18 cellular contexts compared by ENCODE assay signal in the genomic region with DNA sequence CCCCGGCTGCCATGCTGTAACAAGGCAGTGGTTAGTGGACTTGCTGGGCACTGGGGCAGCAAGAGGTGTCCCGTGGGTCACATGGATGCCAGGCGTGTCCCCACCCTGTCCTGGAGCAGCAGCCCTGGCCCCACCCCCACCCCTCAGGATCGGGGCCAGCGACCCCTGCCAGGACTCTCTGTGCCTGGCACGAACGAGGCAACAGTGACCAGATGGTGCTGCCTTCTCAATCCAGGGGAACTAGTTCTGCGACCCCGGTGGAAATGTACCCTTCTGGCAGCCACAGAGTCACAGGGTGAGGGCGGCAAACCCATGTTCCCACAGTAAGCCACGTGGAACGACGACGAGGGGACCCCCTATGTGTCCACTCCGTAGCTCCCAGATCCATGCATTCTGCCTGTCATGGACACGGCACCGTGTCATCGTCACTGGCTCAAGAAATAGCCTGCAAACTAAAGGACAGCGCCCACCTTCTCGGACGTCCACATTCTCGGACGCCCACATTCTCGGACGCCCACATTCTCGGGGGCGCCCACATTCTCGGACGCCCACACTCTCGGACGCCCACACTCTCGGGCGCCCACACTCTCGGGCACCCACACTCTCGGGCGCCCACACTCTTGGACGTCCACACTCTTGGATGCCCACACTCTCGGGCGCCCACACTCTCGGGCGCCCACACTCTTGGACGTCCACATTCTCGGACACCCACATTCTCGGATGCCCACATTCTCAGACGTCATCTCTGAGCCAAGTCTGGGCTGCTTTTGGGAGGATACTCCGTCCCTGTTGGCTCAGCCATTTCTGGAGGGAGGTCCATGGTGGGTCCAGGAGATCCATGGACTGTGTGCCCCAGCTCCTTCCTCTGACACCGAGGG. TPM values are rescaled to one million over a fixed set of nuclear protein-coding genes. Genes with fewer than 3 reads are reported as not detected.
A peak's percentile ranks its signal among the peaks of the same experiment; 100 is the strongest.
DNase-seq lines count a peak whose midpoint lies in the region; ATAC-seq, FAIRE-seq and TF ChIP-seq lines count a peak whose summit lies in the region.
"Had no signal": no experiment of that assay in that cellular context is flagged by ENCODE, and none has a peak within 500 bp of the region (broad histone marks: within the 10 kb centered on the region; RNA-seq: fewer than 3 reads in every experiment).

No MANE protein-coding gene starts in this region.

- no TSS peak for BruUV-seq in HepG2 (replicated peaks; lab: Mats Ljungman, UMichigan)

- WGBS in HepG2 (ENCODE audit: low lambda C conversion rate): 29% methylated on average over 34 of the region's 47 CpGs
- WGBS in spleen, 5 donors: 84 to 92% (median 91%) methylated on average over 39 to 47 of the region's 47 CpGs
- WGBS in small intestine, 3 donors: 83 to 86% (median 86%) methylated on average over 47 of the region's 47 CpGs

- no peaks in the 10 kb centered on the region for H4K20me1 ChIP-seq in HepG2 (ENCODE audit: insufficient read depth, low read length)

- H3K4me2 ChIP-seq in HepG2 (ENCODE audit: low read depth, low read length): no peak overlapping the region
- H3K4me2 ChIP-seq: A549 had no signal

- H3K27ac Mint-ChIP-seq in activated naive CD4-positive, alpha-beta T cell treated with anti-CD3 and anti-CD28 coated beads, Interleukin-2, amount 10 ng/mL, durations not matched to agents 7 days and 5 days: no peak overlapping the region

- no peak for ATAC-seq in RWPE2 (ENCODE audit: low read depth)
- ATAC-seq in HepG2: no peak
- ATAC-seq: A549, GM12878 had no signal

- no peak overlapping the region for H2AFZ ChIP-seq in HepG2 (ENCODE audit: low read length)

- intact Hi-C loops in HepG2 (cut with micrococcal nuclease; ENCODE audit: unreplicated experiment): no loop called here
- intact Hi-C loops in spleen (cut with DNase I; ENCODE audit: low total_unique reads): no loop called here

- H3K79me2 ChIP-seq in HepG2 (ENCODE audit: insufficient read depth, low read length): no peaks in the 10 kb centered on the region

- H3K27ac ChIP-seq in RWPE2 (ENCODE audit: poor library complexity, severe bottlenecking): no peak overlapping the region
- no peak overlapping the region for H3K27ac ChIP-seq in HepG2 (ENCODE audit: extremely low read length, insufficient read depth, low read length)
- no peak overlapping the region for H3K27ac ChIP-seq in spleen
- H3K27ac ChIP-seq in small intestine (ENCODE audit: low read depth in 1 of 2, low read length in 1 of 2): no peak overlapping the region
- H3K27ac ChIP-seq: A549 had no signal

- no peak overlapping the region for H3K4me3 Mint-ChIP-seq in activated naive CD4-positive, alpha-beta T cell treated with anti-CD3 and anti-CD28 coated beads, Interleukin-2, amount 10 ng/mL, durations not matched to agents 7 days and 5 days

- no peak for TF ChIP-seq RAD21 in HepG2 (CRISPR knock-in tag; IDR thresholded peaks at IDR 0.05)

- POLR2A ChIA-PET in HepG2 (lab: Yijun Ruan, JAX): no interaction called here

- no peaks in the 10 kb centered on the region for H3K27me3 ChIP-seq in RWPE2 (ENCODE audit: insufficient read depth, poor library complexity, severe bottlenecking)
- peaks cover 3 to 74% of the 10 kb centered on the region in 2 experiments; a peak in 3 of 5 replicates for H3K27me3 ChIP-seq in HepG2 (ENCODE audit: control insufficient read depth in 1 of 2, insufficient read depth in 2 of 2, low read length in 2 of 2)
- peaks cover 0 to 71% (median 0%) of the 10 kb centered on the region in 7 donors for H3K27me3 ChIP-seq in spleen (replicated peaks in 1 of 7)
- peaks cover 0 to 7% of the 10 kb centered on the region in 2 donors for H3K27me3 ChIP-seq in small intestine (ENCODE audit: control insufficient read depth in 2 of 2, insufficient read depth in 2 of 2, low read length in 2 of 2)

- DNase-seq in activated naive CD4-positive, alpha-beta T cell treated with anti-CD3 and anti-CD28 coated beads, Interleukin-2, amount 10 ng/mL, durations not matched to agents 7 days and 5 days: peak; percentile 14
- no peak for DNase-seq in activated naive CD4-positive, alpha-beta T cell treated with anti-CD3 and anti-CD28 coated beads, Interleukin-2, amount 50 U/mL, for 16 hours
- peak; percentile 47 for DNase-seq in RWPE2 (ENCODE audit: low spot score)
- no peak for DNase-seq in HepG2 (ENCODE audit: low spot score)
- peak; percentile 45 for DNase-seq in spleen
- DNase-seq in AG20443 (ENCODE audit: low spot score): no peak
- DNase-seq in small intestine: no peak
- DNase-seq: C1 segment of cervical spinal cord, DND-41, NCI-H1105, NCI-H1694, NCI-H510A treated with DMSO at 0.1 percent for 48 hours had no signal

- H3K9me3 ChIP-seq in RWPE2 (ENCODE audit: severe bottlenecking) (no peaks in the 10 kb centered on the region), HepG2 (ENCODE audit: low read length) (peaks cover 1% of the 10 kb centered on the region; the same call in 1 of the 2 replicates), spleen (peaks cover 0 to 7% (median 6%) of the 10 kb centered on the region in 8 donors), small intestine (ENCODE audit: control insufficient read depth, low read depth) (no peaks in the 10 kb centered on the region)
- H3K9me3 ChIP-seq: A549, HAP-1 had no signal

- H3K4me3 ChIP-seq in RWPE2 (ENCODE audit: severe bottlenecking) (no peak overlapping the region), HepG2 (replicated peaks in 1 of 3; ENCODE audit: insufficient read depth in 1 of 3, low read depth in 2 of 3, low read length in 3 of 3) (no peak overlapping the region), spleen (no peak overlapping the region), small intestine (ENCODE audit: low read depth in 1 of 2, low read length in 2 of 2) (no peak overlapping the region)
- H3K4me3 ChIP-seq: A549, GM12878, HAP-1 had no signal

- CTCF ChIA-PET in activated naive CD4-positive, alpha-beta T cell treated with anti-CD3 and anti-CD28 coated beads, Interleukin-2, amount 10 ng/mL, durations not matched to agents 7 days and 5 days (lab: Charles Lee): no interaction called here
- CTCF ChIA-PET in HepG2 (lab: Yijun Ruan, JAX; ENCODE audit: low intra/inter-chr PET ratio, low total read pairs): no interaction called here

- TF ChIP-seq POLR2A in HepG2 (IDR thresholded peaks at IDR 0.05; ENCODE audit: insufficient read depth in 1 of 2, low read depth in 2 of 2, low read length in 2 of 2) (no peak), spleen (IDR thresholded peaks at IDR 0.05) (no peak)

- no peak for TF ChIP-seq EP300 in HepG2 (IDR thresholded peaks at IDR 0.05; ENCODE audit: low read depth in 2 of 2, low read length in 2 of 2)
- no peak for TF ChIP-seq EP300 in HepG2 (CRISPR knock-in tag; IDR thresholded peaks at IDR 0.05; ENCODE audit: borderline replicate concordance)

- FAIRE-seq in HepG2 (lab: Jason Lieb, UNC) (no peak), small intestine (lab: Jason Lieb, UNC) (no peak)
- FAIRE-seq: A549, G401.6, GM12878 had no signal

- in situ Hi-C loops in HepG2 (cut with HindIII; ENCODE audit: extremely low pct_ligation_motif_present, low pct_unique_long_range_greater_than_20kb): no loop called here

- no peak overlapping the region for H3K9ac ChIP-seq in HepG2 (ENCODE audit: insufficient read depth, low read depth, low read length)

- no peak for TF ChIP-seq CTCF in RWPE2 (IDR thresholded peaks at IDR 0.05; ENCODE audit: poor library complexity, severe bottlenecking)
- no peak for TF ChIP-seq CTCF in HepG2 (CRISPR knock-in tag; IDR thresholded peaks at IDR 0.05)
- no peak for TF ChIP-seq CTCF in spleen (IDR thresholded peaks at IDR 0.05 in 8 of 11, conservative IDR thresholded peaks at IDR 0.05 in 3 of 11)

- H3K9me3 Mint-ChIP-seq in activated naive CD4-positive, alpha-beta T cell treated with anti-CD3 and anti-CD28 coated beads, Interleukin-2, amount 10 ng/mL, durations not matched to agents 7 days and 5 days: peaks cover 6% of the 10 kb centered on the region

- no peaks in the 10 kb centered on the region for H3K4me1 ChIP-seq in RWPE2 (ENCODE audit: insufficient read depth, poor library complexity, severe bottlenecking)
- H3K4me1 ChIP-seq in HepG2 (ENCODE audit: insufficient read depth, low read length): no peaks in the 10 kb centered on the region
- H3K4me1 ChIP-seq in spleen: peaks cover 0 to 8% (median 0%) of the 10 kb centered on the region in 6 donors
- no peaks in the 10 kb centered on the region for H3K4me1 ChIP-seq in small intestine (ENCODE audit: control insufficient read depth in 2 of 2, insufficient read depth in 1 of 2, low read depth in 1 of 2, low read length in 1 of 2)
- H3K4me1 ChIP-seq: A549, HAP-1 had no signal

- H3K27me3 Mint-ChIP-seq in activated naive CD4-positive, alpha-beta T cell treated with anti-CD3 and anti-CD28 coated beads, Interleukin-2, amount 10 ng/mL, durations not matched to agents 7 days and 5 days: peaks cover 13% of the 10 kb centered on the region

- no peaks in the 10 kb centered on the region for H3K4me1 Mint-ChIP-seq in activated naive CD4-positive, alpha-beta T cell treated with anti-CD3 and anti-CD28 coated beads, Interleukin-2, amount 10 ng/mL, durations not matched to agents 7 days and 5 days

- no peaks in the 10 kb centered on the region for H3K36me3 ChIP-seq in RWPE2 (ENCODE audit: low read depth)
- no peaks in the 10 kb centered on the region for H3K36me3 ChIP-seq in HepG2 (replicated peaks in 1 of 2; ENCODE audit: control insufficient read depth in 1 of 2, insufficient read depth in 2 of 2, low read length in 2 of 2)
- H3K36me3 ChIP-seq in spleen: no peaks in the 10 kb centered on the region
- H3K36me3 ChIP-seq in small intestine (ENCODE audit: control insufficient read depth in 2 of 2, insufficient read depth in 2 of 2, low read length in 2 of 2): no peaks in the 10 kb centered on the region
- H3K36me3 ChIP-seq: HAP-1 had no signal

- H3K36me3 Mint-ChIP-seq in activated naive CD4-positive, alpha-beta T cell treated with anti-CD3 and anti-CD28 coated beads, Interleukin-2, amount 10 ng/mL, durations not matched to agents 7 days and 5 days: no peaks in the 10 kb centered on the region

RNA-seq across cellular contexts. Expression of a gene that starts 19.6 kb away (rescaled TPM):
- not detected in 2 replicates for total RNA-seq in HepG2 (2016; rRNA removed; fragmentation: Illumina TruSeq; extraction: Trizol)
- total RNA-seq in HepG2 (2016; cell fraction: cytosol; rRNA removed; fragmentation: Illumina TruSeq; extraction: Trizol; ENCODE audit: low read depth): not detected in 2 replicates
- not detected in 2 replicates for total RNA-seq in HepG2 (2016; cell fraction: insoluble cytoplasmic fraction; rRNA removed; fragmentation: Illumina TruSeq; extraction: Trizol)
- total RNA-seq in HepG2 (2016; cell fraction: membrane; rRNA removed; fragmentation: Illumina TruSeq; extraction: Trizol): not detected in 2 replicates
- total RNA-seq in HepG2 (2016; cell fraction: nucleus; rRNA removed; fragmentation: Illumina TruSeq; extraction: Trizol): not detected in 2 replicates
- not detected in 2 replicates for polyA plus RNA-seq in HepG2 (2011; rRNA removed)
- polyA plus RNA-seq in HepG2 (2011; cell fraction: cytosol; rRNA removed): not detected in 2 replicates
- not detected in 2 replicates for polyA plus RNA-seq in HepG2 (2011; cell fraction: nucleus; rRNA removed)
- not detected in 2 replicates for polyA plus RNA-seq in HepG2 (2012)
- polyA plus RNA-seq in HepG2 (2016; cell fraction: cytosol; fragmentation: Illumina TruSeq; extraction: Trizol; ENCODE audit: low read depth): not detected in 2 replicates
- not detected in 2 replicates for polyA plus RNA-seq in HepG2 (2016; cell fraction: insoluble cytoplasmic fraction; fragmentation: Illumina TruSeq; extraction: Trizol; ENCODE audit: low read depth)
- polyA plus RNA-seq in HepG2 (2016; cell fraction: membrane; fragmentation: Illumina TruSeq; extraction: Trizol; ENCODE audit: low read depth): not detected in 2 replicates
- not detected in 2 replicates for polyA plus RNA-seq in HepG2 (2016; cell fraction: nucleus; fragmentation: Illumina TruSeq; extraction: Trizol; ENCODE audit: insufficient read depth, low read depth)
- not detected in 2 replicates for polyA minus RNA-seq in HepG2 (2011; rRNA and poly(A)+ RNA removed; ENCODE audit: low replicate concordance)
- not detected in 2 replicates for polyA minus RNA-seq in HepG2 (2011; cell fraction: cytosol; rRNA and poly(A)+ RNA removed)
- polyA minus RNA-seq in HepG2 (2011; cell fraction: nucleus; rRNA and poly(A)+ RNA removed): not detected in 2 replicates
- not detected for total RNA-seq in spleen
- not detected for polyA plus RNA-seq in spleen
- not detected for polyA plus RNA-seq in small intestine
- total RNA-seq: GM12878, HT1080, LHCN-M2 had no signal
- polyA plus RNA-seq: A549, GM12878 had no signal

Comparison
In these comparisons a context has a peak if more than half of its experiments do, and no peak if none do; other contexts are left out.
1. DNase-seq: peak in activated naive CD4-positive, alpha-beta T cell treated with anti-CD3 and anti-CD28 coated beads, Interleukin-2, amount 10 ng/mL, durations not matched to agents 7 days and 5 days (single experiment), RWPE2 (single experiment) and spleen (single experiment); none in activated naive CD4-positive, alpha-beta T cell treated with anti-CD3 and anti-CD28 coated beads, Interleukin-2, amount 50 U/mL, for 16 hours (single experiment), HepG2 (single experiment), AG20443 (single experiment) and small intestine (single experiment).